In the genomic region with DNA sequence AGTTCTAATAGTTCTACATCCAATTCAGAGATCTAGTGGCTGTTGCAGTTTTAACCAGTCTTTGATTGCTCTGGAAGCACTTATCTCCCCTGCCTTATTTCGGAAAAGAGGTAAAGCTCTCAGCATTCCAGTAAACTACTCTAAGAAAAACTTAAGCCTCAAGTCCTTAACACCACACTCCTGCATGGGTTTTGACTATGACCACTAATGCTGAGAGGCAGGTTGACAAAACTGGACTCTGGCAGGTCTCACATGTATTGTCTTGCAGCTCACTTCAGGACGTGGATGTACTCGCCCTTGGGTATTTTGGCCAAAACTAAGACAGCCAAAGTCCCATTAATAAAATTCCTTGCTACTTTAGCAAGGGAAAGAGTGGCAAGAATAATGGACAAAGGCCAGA, we compare ENCODE assay signal across 24 cellular contexts.
A peak's percentile ranks its signal among the peaks of the same experiment; 100 is the strongest.
DNase-seq lines count a peak whose midpoint lies in the region; ATAC-seq, FAIRE-seq and TF ChIP-seq lines count a peak whose summit lies in the region.
"Had no signal": no experiment of that assay in that cellular context is flagged by ENCODE, and none has a peak within 500 bp of the region (broad histone marks: within the 10 kb centered on the region; RNA-seq: fewer than 3 reads in every experiment).

No MANE protein-coding gene starts in this region.

- H3K4me1 ChIP-seq in OCI-LY3 (ENCODE audit: low read length), result peaks cover 25% of the 10 kb centered on the region
- H3K4me1 ChIP-seq in left lung, result no peaks in the 10 kb centered on the region
- peaks cover 6 to 19% of the 10 kb centered on the region in 2 donors for H3K4me1 ChIP-seq in thyroid gland
- H3K4me1 ChIP-seq: A549; BE2C; BLaER1 treated with 17β-estradiol and CSF1 and Interleukin-3, amounts not matched to agents 10 nM and 100 nM had no signal

- peak overlapping the region; percentile 71 for H3K27ac ChIP-seq in OCI-LY3 (ENCODE audit: low read length)
- no peak overlapping the region for H3K27ac ChIP-seq in left lung
- H3K27ac ChIP-seq in thyroid gland, result peak overlapping the region in 2 of 3 donors; percentile 51 to 62
- H3K27ac ChIP-seq: A549; BLaER1 treated with 17β-estradiol and CSF1 and Interleukin-3, amounts not matched to agents 10 nM and 100 nM; GM23248 had no signal

- H2AFZ ChIP-seq in OCI-LY3 (ENCODE audit: low read depth, low read length), result peak overlapping the region; percentile 88
- H2AFZ ChIP-seq: GM23248 had no signal

- no peaks in the 10 kb centered on the region for H4K20me1 ChIP-seq in OCI-LY3 (ENCODE audit: insufficient read depth, low read length)
- H4K20me1 ChIP-seq: BLaER1 treated with 17β-estradiol and CSF1 and Interleukin-3, amounts not matched to agents 10 nM and 100 nM had no signal

- H3K4me2 ChIP-seq in OCI-LY3 (ENCODE audit: low read length), result peak overlapping the region; percentile 63
- H3K4me2 ChIP-seq: A549; BLaER1 treated with 17β-estradiol and CSF1 and Interleukin-3, amounts not matched to agents 10 nM and 100 nM had no signal

- H3K36me3 ChIP-seq in OCI-LY3 (replicated peaks; ENCODE audit: low read depth, low read length), result no peaks in the 10 kb centered on the region
- no peaks in the 10 kb centered on the region for H3K36me3 ChIP-seq in left lung
- H3K36me3 ChIP-seq in thyroid gland, result no peaks in the 10 kb centered on the region
- H3K36me3 ChIP-seq: BE2C; BLaER1 treated with 17β-estradiol and CSF1 and Interleukin-3, amounts not matched to agents 10 nM and 100 nM had no signal

- 30 to 34% methylated on average over 3 of the region's 3 CpGs for WGBS in thyroid gland, 2 donors

- H3K4me3 ChIP-seq in OCI-LY3 (ENCODE audit: low read length), result peak overlapping the region; percentile 26
- no peak overlapping the region for H3K4me3 ChIP-seq in left lung
- H3K4me3 ChIP-seq in thyroid gland (replicated peaks in 1 of 3), result no peak overlapping the region
- H3K4me3 ChIP-seq: A549; BLaER1 treated with 17β-estradiol and CSF1 and Interleukin-3, amounts not matched to agents 10 nM and 100 nM; GM12878; GM23248 had no signal

- intact Hi-C loops in left lung (cut with DNase I), result no loop called here
- intact Hi-C loops in thyroid gland (cut with DNase I), result no loop called here

- DNase-seq in left lung (no peak), thyroid gland (peak; percentile 58 to 67), urothelium cell line (ENCODE audit: low spot score) (no peak), NCI-H2107 treated with DMSO at 0.1 percent for 48 hours (lab: John Stamatoyannopoulos, UW; ENCODE audit: unreplicated experiment) (no peak)
- no peak for DNase-seq in effector CD4-positive, alpha-beta T cell
- DNase-seq: 8988T; ACHN; AML-193; BE2C; CD4-positive, alpha-beta T cell; CD8-positive, alpha-beta memory T cell; DMS 273 treated with DMSO at 0.1 percent for 48 hours; DMS79; EL; GDM1; GM23248; H9 had no signal

- peak overlapping the region; percentile 33 for H3K9ac ChIP-seq in OCI-LY3 (ENCODE audit: low read length)
- H3K9ac ChIP-seq: BLaER1 treated with 17β-estradiol and CSF1 and Interleukin-3, amounts not matched to agents 10 nM and 100 nM; GM23248 had no signal

- peak; percentile 91 for ATAC-seq in left lung
- ATAC-seq: A549, GM12878, HCT116 had no signal

- H3K9me3 ChIP-seq in OCI-LY3 (ENCODE audit: insufficient read depth, low read length) (no peaks in the 10 kb centered on the region), left lung (no peaks in the 10 kb centered on the region), thyroid gland (no peaks in the 10 kb centered on the region)
- H3K9me3 ChIP-seq: A549; BE2C; BLaER1 treated with 17β-estradiol and CSF1 and Interleukin-3, amounts not matched to agents 10 nM and 100 nM had no signal

- no peaks in the 10 kb centered on the region for H3K79me2 ChIP-seq in OCI-LY3 (ENCODE audit: low read length)

- no peaks in the 10 kb centered on the region for H3K27me3 ChIP-seq in OCI-LY3 (ENCODE audit: low read depth, low read length)
- H3K27me3 ChIP-seq in left lung, result no peaks in the 10 kb centered on the region
- no peaks in the 10 kb centered on the region for H3K27me3 ChIP-seq in thyroid gland
- H3K27me3 ChIP-seq: BE2C; BLaER1 treated with 17β-estradiol and CSF1 and Interleukin-3, amounts not matched to agents 10 nM and 100 nM had no signal

- TF ChIP-seq CTCF in OCI-LY3 (IDR thresholded peaks at IDR 0.05; ENCODE audit: low read depth, low read length), result no peak
- TF ChIP-seq CTCF in left lung (IDR thresholded peaks at IDR 0.05), result no peak
- no peak for TF ChIP-seq CTCF in thyroid gland (IDR thresholded peaks at IDR 0.05)

- TF ChIP-seq POLR2A in thyroid gland (IDR thresholded peaks at IDR 0.05), result no peak

- no peak for FAIRE-seq in urothelium cell line (lab: Jason Lieb, UNC)
- FAIRE-seq: A549, D721Med, GM12878, GM19239 had no signal

Comparison
In these comparisons a context has a peak if more than half of its experiments do, and no peak if none do; other contexts are left out.
1. H3K27ac ChIP-seq: peak in OCI-LY3 (single experiment) and thyroid gland (2 of 3); none in left lung (0 of 2).
2. DNase-seq: peak in thyroid gland (2 of 2); none in left lung (0 of 2), effector CD4-positive, alpha-beta T cell (single experiment), urothelium cell line (single experiment) and NCI-H2107 treated with DMSO at 0.1 percent for 48 hours (single experiment).